ENCODE assay signal across 2 cellular contexts in genomic region chr2:150575861-150576260, GRCh38.
TF ChIP-seq lines count a peak whose summit lies in the region.

No MANE protein-coding gene starts in this region.

TF ChIP-seq in HEK293, 187 proteins besides CTCF, POLR2A, EP300 and RAD21 (continued from another document):
- TF ChIP-seq ZSCAN4 (tag by site-specific recombination; IDR thresholded peaks at IDR 0.05), result no peak
- TF ChIP-seq ZNF335 (tag by site-specific recombination; conservative IDR thresholded peaks at IDR 0.05), result peak; percentile 47
- TF ChIP-seq KLF17 (tag by site-specific recombination; IDR thresholded peaks at IDR 0.05), result no peak

TF ChIP-seq in GM12878, 131 proteins besides CTCF, POLR2A, EP300 and RAD21 (continued from another document):
- no peak for TF ChIP-seq CEBPZ (IDR thresholded peaks at IDR 0.05; ENCODE audit: low read depth, low read length)
